In the genomic region with DNA sequence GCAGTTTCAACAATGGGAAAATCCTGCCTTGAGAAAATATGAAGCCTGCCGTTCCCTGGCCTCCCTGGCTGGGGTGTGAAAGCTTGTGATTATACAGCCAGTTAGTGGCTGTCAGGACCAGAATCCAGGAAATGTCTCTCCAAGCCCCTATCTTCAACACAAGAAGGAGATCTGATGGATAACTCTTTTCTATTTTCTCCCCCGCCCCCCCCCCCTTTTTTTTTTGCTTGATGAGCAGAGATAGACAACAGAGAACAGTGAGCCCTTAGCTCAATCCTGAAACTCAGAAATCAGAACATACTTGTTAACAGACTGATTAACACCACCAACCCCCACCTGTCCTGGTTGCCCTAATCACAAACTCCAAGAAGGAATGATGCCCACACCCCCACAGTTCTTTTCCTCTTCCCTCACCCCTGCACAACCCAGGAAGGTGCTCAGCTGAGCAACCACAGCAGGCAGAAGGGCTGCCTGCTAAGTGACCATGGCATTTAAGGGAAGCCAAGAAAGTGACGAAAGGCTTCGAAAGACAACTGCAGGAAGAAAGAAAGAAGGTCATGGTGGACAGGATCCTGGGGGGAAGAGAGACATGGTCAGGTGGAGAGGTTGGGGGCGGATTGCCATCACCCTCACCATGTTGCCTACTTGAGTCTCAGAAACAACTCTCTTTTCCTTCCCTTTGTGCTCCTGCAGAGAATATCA, we compare ENCODE assay signal across 16 cellular contexts. TPM values are rescaled to one million over a fixed set of nuclear protein-coding genes. Genes with fewer than 3 reads are reported as not detected.
A peak's percentile ranks its signal among the peaks of the same experiment; 100 is the strongest.
DNase-seq lines count a peak whose midpoint lies in the region; ATAC-seq, FAIRE-seq and TF ChIP-seq lines count a peak whose summit lies in the region.
"Had no signal": no experiment of that assay in that cellular context is flagged by ENCODE, and none has a peak within 500 bp of the region (broad histone marks: within the 10 kb centered on the region; RNA-seq: fewer than 3 reads in every experiment).

No MANE protein-coding gene starts in this region.

- H3K36me3 ChIP-seq in H1 (ENCODE audit: control insufficient read depth in 2 of 4, insufficient read depth in 4 of 4, low read length in 3 of 4) = no peaks in the 10 kb centered on the region
- no peaks in the 10 kb centered on the region for H3K36me3 ChIP-seq in Peyer's patch

- peak overlapping the region; percentile 30 for H2BK120ac ChIP-seq in H1 (replicated peaks; ENCODE audit: low read depth, low read length)

- H3K27ac Mint-ChIP-seq in activated CD4-positive, alpha-beta T cell treated with anti-CD3 and anti-CD28 coated beads, Interleukin-2, amount 10 ng/mL, durations not matched to agents 7 days and 5 days = peak overlapping the region; percentile 93
- H3K27ac Mint-ChIP-seq in stimulated activated effector memory CD8-positive, alpha-beta T cell treated with anti-CD3 and anti-CD28 coated beads, Interleukin-12 subunit alpha, Interleukin-12 subunit beta, amount 100 ng/mL, for 72 hours = no peak overlapping the region

- no peak overlapping the region for H4K5ac ChIP-seq in H1 (ENCODE audit: insufficient read length, low read depth, low read length)

- H2BK5ac ChIP-seq in H1 (ENCODE audit: low read depth, low read length) = peak overlapping the region; percentile 63; the same call in 1 of the 2 replicates

- H3K27me3 ChIP-seq in H1 (replicated peaks in 1 of 4; ENCODE audit: control insufficient read depth in 3 of 4, extremely low read depth in 1 of 4, insufficient read depth in 3 of 4, low read length in 3 of 4) (no peaks in the 10 kb centered on the region; a peak in 1 of 7 replicates), Peyer's patch (no peaks in the 10 kb centered on the region)

- TF ChIP-seq CTCF in NB4 (IDR thresholded peaks at IDR 0.05; ENCODE audit: low read depth, low read length) (no peak), H1 (IDR thresholded peaks at IDR 0.05; ENCODE audit: control extremely low read depth in 1 of 3, insufficient read depth in 1 of 3, low read depth in 1 of 3, low read length in 3 of 3) (no peak), Peyer's patch (IDR thresholded peaks at IDR 0.05) (no peak)

- TF ChIP-seq RAD21 in H1 (IDR thresholded peaks at IDR 0.05 in 1 of 2, conservative IDR thresholded peaks at IDR 0.05 in 1 of 2; ENCODE audit: low read depth in 2 of 2, low read length in 2 of 2) = no peak

- peak overlapping the region; percentile 28; the same call in 1 of the 2 replicates for H2BK20ac ChIP-seq in H1 (ENCODE audit: low read length)

- H4K20me1 ChIP-seq in H1 (replicated peaks in 1 of 2; ENCODE audit: control insufficient read depth in 1 of 2, insufficient read depth in 2 of 2, low read length in 2 of 2) = no peaks in the 10 kb centered on the region

- peaks cover 85% of the 10 kb centered on the region for H3K4me1 Mint-ChIP-seq in activated CD4-positive, alpha-beta T cell treated with anti-CD3 and anti-CD28 coated beads, Interleukin-2, amount 10 ng/mL, durations not matched to agents 7 days and 5 days
- H3K4me1 Mint-ChIP-seq in stimulated activated effector memory CD8-positive, alpha-beta T cell treated with anti-CD3 and anti-CD28 coated beads, Interleukin-12 subunit alpha, Interleukin-12 subunit beta, amount 100 ng/mL, for 72 hours = peaks cover 58% of the 10 kb centered on the region

- FAIRE-seq in H1 (lab: Jason Lieb, UNC) = no peak
- FAIRE-seq: H54 had no signal

- no peak overlapping the region for H3K56ac ChIP-seq in H1 (replicated peaks; ENCODE audit: insufficient read length, low read depth, low read length)

- no peak overlapping the region for H3K27ac ChIP-seq in H1 (ENCODE audit: low read depth, low read length)
- H3K27ac ChIP-seq in Peyer's patch = peak overlapping the region in 1 of 4 donors; percentile 81

- peak overlapping the region; percentile 51; the same call in 1 of the 2 replicates for H3K18ac ChIP-seq in H1 (ENCODE audit: extremely low read depth, low read length)

- CTCF ChIA-PET in activated CD4-positive, alpha-beta T cell treated with anti-CD3 and anti-CD28 coated beads, Interleukin-2, amount 10 ng/mL, durations not matched to agents 7 days and 5 days (lab: Charles Lee) = interaction anchor here (0.6 kb wide), 1 partner anchor 213 kb away, joined by 5 read pairs; no protein-coding TSS in a partner anchor
- CTCF ChIA-PET in H1 (lab: Charles Lee; ENCODE audit: partially characterized antibody) = no interaction called here

- H3K4me3 Mint-ChIP-seq in activated CD4-positive, alpha-beta T cell treated with anti-CD3 and anti-CD28 coated beads, Interleukin-2, amount 10 ng/mL, durations not matched to agents 7 days and 5 days = no peak overlapping the region
- peak overlapping the region; percentile 51 for H3K4me3 Mint-ChIP-seq in stimulated activated effector memory CD8-positive, alpha-beta T cell treated with anti-CD3 and anti-CD28 coated beads, Interleukin-12 subunit alpha, Interleukin-12 subunit beta, amount 100 ng/mL, for 72 hours

- H4K91ac ChIP-seq in H1 (replicated peaks; ENCODE audit: insufficient read length, low read length) = no peak overlapping the region

- H3K79me1 ChIP-seq in H1 (ENCODE audit: low read depth, low read length) = no peaks in the 10 kb centered on the region

- no peak overlapping the region for H3K23ac ChIP-seq in H1 (ENCODE audit: insufficient read length)

- no peak overlapping the region for H3K14ac ChIP-seq in H1 (ENCODE audit: insufficient read length)

- POLR2A ChIA-PET in activated CD4-positive, alpha-beta T cell treated with anti-CD3 and anti-CD28 coated beads, Interleukin-2, amount 10 ng/mL, durations not matched to agents 7 days and 5 days (lab: Charles Lee) = no interaction called here
- POLR2A ChIA-PET in H1 (lab: Charles Lee; ENCODE audit: partially characterized antibody) = interaction anchor here (0.5 kb wide), 1 partner anchor 10 kb away, joined by 3 read pairs; no protein-coding TSS in a partner anchor

- peaks cover 17% of the 10 kb centered on the region for H3K36me3 Mint-ChIP-seq in activated CD4-positive, alpha-beta T cell treated with anti-CD3 and anti-CD28 coated beads, Interleukin-2, amount 10 ng/mL, durations not matched to agents 7 days and 5 days (ENCODE audit: low read depth)
- peaks cover 15% of the 10 kb centered on the region for H3K36me3 Mint-ChIP-seq in stimulated activated effector memory CD8-positive, alpha-beta T cell treated with anti-CD3 and anti-CD28 coated beads, Interleukin-12 subunit alpha, Interleukin-12 subunit beta, amount 100 ng/mL, for 72 hours

- peak overlapping the region; percentile 60 for H2BK12ac ChIP-seq in H1 (ENCODE audit: low read depth, low read length)

- H3K27me3 Mint-ChIP-seq in activated CD4-positive, alpha-beta T cell treated with anti-CD3 and anti-CD28 coated beads, Interleukin-2, amount 10 ng/mL, durations not matched to agents 7 days and 5 days = no peaks in the 10 kb centered on the region

- H3K4me2 ChIP-seq in H1 (ENCODE audit: insufficient read depth in 1 of 2, low read depth in 2 of 2, low read length in 2 of 2) = no peak overlapping the region

- DNase-seq in activated CD4-positive, alpha-beta T cell treated with anti-CD3 and anti-CD28 coated beads, Interleukin-2, amount 10 ng/mL, durations not matched to agents 7 days and 5 days = no peak
- no peak for DNase-seq in activated CD4-positive, alpha-beta T cell treated with anti-CD3 and anti-CD28 coated beads, Interleukin-2, amount 50 U/mL, for 1 hour
- DNase-seq in NB4 (ENCODE audit: low read depth) (peak; percentile 38), H1 (ENCODE audit: low read depth in 1 of 2, low spot score in 2 of 2) (no peak), SHP77 treated with DMSO at 0.1 percent for 48 hours (lab: John Stamatoyannopoulos, UW) (no peak), AG08396 (ENCODE audit: low spot score) (no peak), Peyer's patch (no peak)
- DNase-seq in stimulated activated effector memory CD8-positive, alpha-beta T cell treated with anti-CD3 and anti-CD28 coated beads, Interleukin-12 subunit alpha, Interleukin-12 subunit beta, amount 100 ng/mL, for 72 hours (ENCODE audit: low spot score in 2 of 2) = peak in 1 of 2 donors; percentile 45
- DNase-seq: activated effector memory CD4-positive, alpha-beta T cell treated with Interleukin-2 at 50 U/mL for 16 hours; EL; mammary epithelial cell; NCI-H1417 treated with DMSO at 0.1 percent for 48 hours; NCI-H526 treated with DMSO at 0.1 percent for 48 hours; SIG-M5 had no signal

- no peak overlapping the region for H4K8ac ChIP-seq in H1 (ENCODE audit: extremely low read depth, insufficient read depth, low read length)

- 0 out of 2 replicates have a peak overlapping the region, but pooled peaks have one; percentile 76 for H2AFZ ChIP-seq in H1 (ENCODE audit: low read length)

- H3K4ac ChIP-seq in H1 (replicated peaks; ENCODE audit: insufficient read length, low read depth, low read length) = no peak overlapping the region

- peaks cover 7% of the 10 kb centered on the region for H3K9me3 Mint-ChIP-seq in activated CD4-positive, alpha-beta T cell treated with anti-CD3 and anti-CD28 coated beads, Interleukin-2, amount 10 ng/mL, durations not matched to agents 7 days and 5 days
- no peaks in the 10 kb centered on the region for H3K9me3 Mint-ChIP-seq in stimulated activated effector memory CD8-positive, alpha-beta T cell treated with anti-CD3 and anti-CD28 coated beads, Interleukin-12 subunit alpha, Interleukin-12 subunit beta, amount 100 ng/mL, for 72 hours

- H3K4me1 ChIP-seq in H1 (replicated peaks in 1 of 4; ENCODE audit: control insufficient read depth in 3 of 4, insufficient read depth in 4 of 4, low read length in 3 of 4) (peaks cover 0 to 7% (median 4%) of the 10 kb centered on the region in 4 experiments; a peak in 3 of 7 replicates), Peyer's patch (peaks cover 0 to 41% (median 8%) of the 10 kb centered on the region in 4 donors)

- no peaks in the 10 kb centered on the region for H3K79me2 ChIP-seq in H1 (ENCODE audit: control insufficient read depth in 1 of 2, insufficient read depth in 2 of 2, low read length in 2 of 2)

- no peaks in the 10 kb centered on the region for H3K23me2 ChIP-seq in H1 (ENCODE audit: low read depth, low read length)

- 84% methylated on average over 5 of the region's 5 CpGs; no CpG with 5 or more reads in 1 of the 2 experiments for WGBS in H1 (ENCODE audit: extremely low coverage in 1 of 2, insufficient coverage in 1 of 2, insufficient read length in 1 of 2, insufficient replicate concordance in 2 of 2, low coverage in 1 of 2, low lambda C conversion rate in 2 of 2, missing lambda C conversion rate in 1 of 2), 2 experiments

- H3K9ac ChIP-seq in H1 (replicated peaks in 1 of 4; ENCODE audit: extremely low read depth in 1 of 4, low read depth in 3 of 4, low read length in 3 of 4) = no peak overlapping the region

- TF ChIP-seq POLR2A in NB4 (IDR thresholded peaks at IDR 0.05; ENCODE audit: extremely low read depth, insufficient read length) = no peak
- no peak for TF ChIP-seq POLR2A in H1 (IDR thresholded peaks at IDR 0.05; ENCODE audit: control extremely low read depth in 1 of 2, low read depth in 2 of 2, low read length in 2 of 2)
- no peak for TF ChIP-seq POLR2A in Peyer's patch (IDR thresholded peaks at IDR 0.05)

- no peak for ATAC-seq in stimulated activated effector memory CD8-positive, alpha-beta T cell treated with anti-CD3 and anti-CD28 coated beads, Interleukin-12 subunit alpha, Interleukin-12 subunit beta, amount 100 ng/mL, for 72 hours

- H3K4me3 ChIP-seq in NB4 (ENCODE audit: low read depth, low read length) (no peak overlapping the region), H1 (ENCODE audit: extremely low read depth in 1 of 4, insufficient read depth in 2 of 4, low read depth in 3 of 4, low read length in 4 of 4) (no peak overlapping the region), Peyer's patch (no peak overlapping the region)

- no peak overlapping the region for H2AK5ac ChIP-seq in H1 (ENCODE audit: low read depth, low read length)

- no peak overlapping the region for H2BK15ac ChIP-seq in H1 (ENCODE audit: low read length)

- TF ChIP-seq EP300 in H1 (IDR thresholded peaks at IDR 0.05; ENCODE audit: borderline replicate concordance in 1 of 2, low read depth in 2 of 2, low read length in 2 of 2) = no peak

- H3K9me3 ChIP-seq in H1 (ENCODE audit: insufficient read depth in 2 of 2, low read depth in 1 of 2, low read length in 1 of 2) (no peaks in the 10 kb centered on the region; a peak in 1 of 4 replicates), Peyer's patch (no peaks in the 10 kb centered on the region)

RNA-seq across cellular contexts. Expression of a gene that starts 12.3 kb away (rescaled TPM):
- total RNA-seq in activated CD4-positive, alpha-beta T cell treated with anti-CD3 and anti-CD28 coated beads, Interleukin-2, amount 10 ng/mL, durations not matched to agents 7 days and 5 days = 100 to 1,000 TPM; 329 to 349 TPM
- total RNA-seq in H1 (2021; fragmentation: NEBNext Ultra II Directional; extraction: Animal tissue kit (Norgen Biotek cat#: 25700)) = 0.57 and 0.58 TPM in 2 replicates
- 1.4 and 1.6 TPM in 2 replicates for polyA plus RNA-seq in H1 (2011; rRNA removed)
- 1.8 TPM for polyA plus RNA-seq in H1 (2011; cell fraction: cytosol; rRNA removed)
- 2.8 TPM for polyA plus RNA-seq in H1 (2011; cell fraction: nucleus; rRNA removed)
- polyA plus RNA-seq in H1 (2012, experiment 1 of 2) = 0.84 to 2.4 TPM (median 1.3 TPM) in 4 replicates
- 1.4 TPM for polyA plus RNA-seq in H1 (2012, experiment 2 of 2)
- 0.47 TPM for polyA plus RNA-seq in H1 (2013, experiment 1 of 2)
- 0.48 TPM for polyA plus RNA-seq in H1 (2013, experiment 2 of 2)
- polyA minus RNA-seq in H1 (2011; rRNA and poly(A)+ RNA removed) = 2.6 and 3.0 TPM in 2 replicates
- polyA minus RNA-seq in H1 (2011; cell fraction: cytosol; rRNA and poly(A)+ RNA removed) = 1.5 TPM
- 4.1 TPM for polyA minus RNA-seq in H1 (2011; cell fraction: nucleus; rRNA and poly(A)+ RNA removed)
- 100 to 1,000 TPM in 1 of 4 donors, 10 to 100 TPM in 3; 71.3 to 220 (median 86.5) TPM for total RNA-seq in Peyer's patch

RNA-seq across cellular contexts. Expression of a gene that starts 14.7 kb away (rescaled TPM):
- total RNA-seq in activated CD4-positive, alpha-beta T cell treated with anti-CD3 and anti-CD28 coated beads, Interleukin-2, amount 10 ng/mL, durations not matched to agents 7 days and 5 days = 10 to 100 TPM; 48.2 to 56.0 TPM
- total RNA-seq in H1 (2021; fragmentation: NEBNext Ultra II Directional; extraction: Animal tissue kit (Norgen Biotek cat#: 25700)) = not detected in 2 replicates
- not detected in 2 replicates for polyA plus RNA-seq in H1 (2011; rRNA removed)
- not detected for polyA plus RNA-seq in H1 (2011; cell fraction: cytosol; rRNA removed)
- polyA plus RNA-seq in H1 (2011; cell fraction: nucleus; rRNA removed) = not detected
- polyA plus RNA-seq in H1 (2012, experiment 1 of 2) = not detected in 4 replicates
- polyA plus RNA-seq in H1 (2012, experiment 2 of 2) = not detected
- polyA plus RNA-seq in H1 (2013, experiment 1 of 2) = not detected
- polyA plus RNA-seq in H1 (2013, experiment 2 of 2) = 0.04 TPM
- not detected in 2 replicates for polyA minus RNA-seq in H1 (2011; rRNA and poly(A)+ RNA removed)
- polyA minus RNA-seq in H1 (2011; cell fraction: cytosol; rRNA and poly(A)+ RNA removed) = not detected
- not detected for polyA minus RNA-seq in H1 (2011; cell fraction: nucleus; rRNA and poly(A)+ RNA removed)
- 10 to 100 TPM in 1 of 4 donors, 1 to 10 TPM in 1, under 1 TPM in 1, not detected in 1; 0.67 to 14.0 (median 3.3) TPM for total RNA-seq in Peyer's patch
- total RNA-seq: cerebellum had no signal

Comparison
In these comparisons a context has a peak if more than half of its experiments do, and no peak if none do; other contexts are left out.
1. RNA of a gene that starts 12.3 kb away (total RNA-seq): 329 to 349 TPM in activated CD4-positive, alpha-beta T cell treated with anti-CD3 and anti-CD28 coated beads, Interleukin-2, amount 10 ng/mL, durations not matched to agents 7 days and 5 days and 71.3 to 220 TPM in Peyer's patch; 0.57 to 0.58 TPM in H1; every median in the first group is over 10 times any median in the second.